In the genomic region with DNA sequence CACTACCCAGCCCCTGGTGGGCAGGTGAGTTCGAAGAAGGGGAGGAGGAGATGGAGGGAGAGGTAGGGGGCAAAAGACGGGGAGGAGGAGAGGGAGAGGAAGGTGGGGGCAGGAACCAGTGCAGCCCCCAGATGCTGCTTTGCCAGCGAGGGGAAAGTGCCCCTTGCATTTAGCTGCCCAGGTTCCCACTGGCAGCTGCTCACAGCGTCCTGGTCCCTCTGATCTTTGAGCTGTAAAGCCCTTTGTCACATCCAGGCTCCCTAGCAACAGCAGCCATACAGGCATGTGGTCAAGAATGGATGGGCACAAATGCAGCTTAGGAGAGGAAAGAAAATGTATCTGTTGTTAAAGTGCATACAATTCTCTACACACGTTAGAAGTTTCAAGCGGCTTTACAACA, we compare ENCODE assay signal across 25 cellular contexts.
DNase-seq lines count a peak whose midpoint lies in the region; ATAC-seq and TF ChIP-seq lines count a peak whose summit lies in the region.
"Had no signal": no experiment of that assay in that cellular context is flagged by ENCODE, and none has a peak within 500 bp of the region (broad histone marks: within the 10 kb centered on the region; RNA-seq: fewer than 3 reads in every experiment).

No MANE protein-coding gene starts in this region.

- TF ChIP-seq CTCF in DND-41 (IDR thresholded peaks at IDR 0.05; ENCODE audit: borderline replicate concordance, extremely low read depth, low read length, poor library complexity, severe bottlenecking): no peak
- TF ChIP-seq CTCF in neural progenitor cell (IDR thresholded peaks at IDR 0.05): no peak

- no peaks in the 10 kb centered on the region for H3K27me3 ChIP-seq in DND-41 (ENCODE audit: insufficient read depth, low read length, poor library complexity)
- H3K27me3 ChIP-seq in neural progenitor cell: no peaks in the 10 kb centered on the region
- H3K27me3 ChIP-seq: upper lobe of left lung had no signal

- H3F3A ChIP-seq in neural progenitor cell (ENCODE audit: low read depth): no peaks in the 10 kb centered on the region

- H2AFZ ChIP-seq in DND-41 (ENCODE audit: low read depth, low read length) (no peak overlapping the region), neural progenitor cell (replicated peaks) (no peak overlapping the region)
- H2AFZ ChIP-seq: parathyroid adenoma had no signal

- peaks cover 52% of the 10 kb centered on the region for H3K4me1 Mint-ChIP-seq in activated CD4-positive, alpha-beta T cell treated with anti-CD3 and anti-CD28 coated beads, Interleukin-2, amount 10 ng/mL, durations not matched to agents 7 days and 5 days
- peaks cover 25% of the 10 kb centered on the region for H3K4me1 Mint-ChIP-seq in activated T-helper 17 cell treated with anti-CD3 and anti-CD28 coated beads, Interleukin-2, amount 50 U/mL, for 72 hours
- H3K4me1 Mint-ChIP-seq in neural progenitor cell: peaks cover 58% of the 10 kb centered on the region

- H3K27ac Mint-ChIP-seq in activated CD4-positive, alpha-beta T cell treated with anti-CD3 and anti-CD28 coated beads, Interleukin-2, amount 10 ng/mL, durations not matched to agents 7 days and 5 days: peak overlapping the region; percentile 96
- no peak overlapping the region for H3K27ac Mint-ChIP-seq in activated T-helper 17 cell treated with anti-CD3 and anti-CD28 coated beads, Interleukin-2, amount 50 U/mL, for 72 hours
- no peak overlapping the region for H3K27ac Mint-ChIP-seq in neural progenitor cell
- H3K27ac Mint-ChIP-seq: nephron had no signal

- DNase-seq in activated CD4-positive, alpha-beta T cell treated with anti-CD3 and anti-CD28 coated beads, Interleukin-2, amount 10 ng/mL, durations not matched to agents 7 days and 5 days: no peak
- no peak for DNase-seq in activated CD4-positive, alpha-beta T cell treated with anti-CD3 and anti-CD28 coated beads, Interleukin-2, amount 50 U/mL, for 4 hours
- DNase-seq in DND-41 (no peak), neural progenitor cell (ENCODE audit: low spot score) (peak; percentile 43), SHP77 treated with DMSO at 0.1 percent for 48 hours (lab: John Stamatoyannopoulos, UW) (no peak), NCI-H2081 treated with DMSO at 0.1 percent for 48 hours (lab: John Stamatoyannopoulos, UW) (no peak)
- DNase-seq: ACHN; Calu3; DMS79 treated with DMSO at 0.1 percent for 48 hours; effector CD8-positive, alpha-beta T cell; KG1; NCI-H1436 treated with DMSO at 0.1 percent for 48 hours; NCI-H510A; SIG-M5; stimulated activated CD4-positive, alpha-beta T cell treated with anti-CD3 and anti-CD28 coated beads, Interleukin-2, amount 100 ng/mL, for 24 hours; SW 1271; upper lobe of left lung had no signal

- H3K9ac ChIP-seq in DND-41 (ENCODE audit: low read depth, low read length) (no peak overlapping the region), neural progenitor cell (no peak overlapping the region)
- H3K9ac ChIP-seq: parathyroid adenoma had no signal

- H3K36me3 Mint-ChIP-seq in activated CD4-positive, alpha-beta T cell treated with anti-CD3 and anti-CD28 coated beads, Interleukin-2, amount 10 ng/mL, durations not matched to agents 7 days and 5 days (ENCODE audit: low read depth): peaks cover 2% of the 10 kb centered on the region
- no peaks in the 10 kb centered on the region for H3K36me3 Mint-ChIP-seq in activated T-helper 17 cell treated with anti-CD3 and anti-CD28 coated beads, Interleukin-2, amount 50 U/mL, for 72 hours (ENCODE audit: low read depth)
- peaks cover 3% of the 10 kb centered on the region for H3K36me3 Mint-ChIP-seq in neural progenitor cell

- H3K4me2 ChIP-seq in DND-41 (ENCODE audit: insufficient read depth, low read length) (no peak overlapping the region), neural progenitor cell (no peak overlapping the region)

- H4K20me1 ChIP-seq in DND-41 (ENCODE audit: insufficient read depth, low read length) (no peaks in the 10 kb centered on the region), neural progenitor cell (ENCODE audit: low read depth) (no peaks in the 10 kb centered on the region)

- H3K27ac ChIP-seq in DND-41 (ENCODE audit: low read length): peak overlapping the region; percentile 92
- H3K27ac ChIP-seq in neural progenitor cell: no peak overlapping the region
- H3K27ac ChIP-seq: parathyroid adenoma, upper lobe of left lung had no signal

- H3K36me3 ChIP-seq in DND-41 (ENCODE audit: insufficient read depth, low read length) (no peaks in the 10 kb centered on the region), neural progenitor cell (no peaks in the 10 kb centered on the region)
- H3K36me3 ChIP-seq: HAP-1, upper lobe of left lung had no signal

- H3K9me3 Mint-ChIP-seq in activated CD4-positive, alpha-beta T cell treated with anti-CD3 and anti-CD28 coated beads, Interleukin-2, amount 10 ng/mL, durations not matched to agents 7 days and 5 days: peaks cover 2% of the 10 kb centered on the region
- peaks cover 3% of the 10 kb centered on the region for H3K9me3 Mint-ChIP-seq in activated T-helper 17 cell treated with anti-CD3 and anti-CD28 coated beads, Interleukin-2, amount 50 U/mL, for 72 hours
- peaks cover 5% of the 10 kb centered on the region for H3K9me3 Mint-ChIP-seq in neural progenitor cell
- H3K9me3 Mint-ChIP-seq: activated naive CD4-positive, alpha-beta T cell treated with anti-CD3 and anti-CD28 coated beads for 36 hours; nephron had no signal

- no peaks in the 10 kb centered on the region for H3K27me3 Mint-ChIP-seq in activated CD4-positive, alpha-beta T cell treated with anti-CD3 and anti-CD28 coated beads, Interleukin-2, amount 10 ng/mL, durations not matched to agents 7 days and 5 days
- no peaks in the 10 kb centered on the region for H3K27me3 Mint-ChIP-seq in activated T-helper 17 cell treated with anti-CD3 and anti-CD28 coated beads, Interleukin-2, amount 50 U/mL, for 72 hours
- peaks cover 15% of the 10 kb centered on the region for H3K27me3 Mint-ChIP-seq in neural progenitor cell (ENCODE audit: insufficient read depth, low read depth)

- POLR2A ChIA-PET in activated CD4-positive, alpha-beta T cell treated with anti-CD3 and anti-CD28 coated beads, Interleukin-2, amount 10 ng/mL, durations not matched to agents 7 days and 5 days (lab: Charles Lee): no interaction called here

- H3K9me3 ChIP-seq in DND-41 (ENCODE audit: insufficient read depth, low read length, severe bottlenecking): peaks cover 3% of the 10 kb centered on the region
- no peaks in the 10 kb centered on the region for H3K9me3 ChIP-seq in neural progenitor cell (ENCODE audit: low read depth)
- H3K9me3 ChIP-seq: HAP-1, upper lobe of left lung had no signal

- no peaks in the 10 kb centered on the region for H3K79me2 ChIP-seq in DND-41 (ENCODE audit: insufficient read depth, low read length)
- H3K79me2 ChIP-seq in neural progenitor cell (ENCODE audit: low read depth): no peaks in the 10 kb centered on the region
- H3K79me2 ChIP-seq: parathyroid adenoma had no signal

- H3K4me3 Mint-ChIP-seq in activated CD4-positive, alpha-beta T cell treated with anti-CD3 and anti-CD28 coated beads, Interleukin-2, amount 10 ng/mL, durations not matched to agents 7 days and 5 days: no peak overlapping the region
- H3K4me3 Mint-ChIP-seq in activated T-helper 17 cell treated with anti-CD3 and anti-CD28 coated beads, Interleukin-2, amount 50 U/mL, for 72 hours: peak overlapping the region; percentile 71
- no peak overlapping the region for H3K4me3 Mint-ChIP-seq in neural progenitor cell
- H3K4me3 Mint-ChIP-seq: activated naive CD4-positive, alpha-beta T cell treated with anti-CD3 and anti-CD28 coated beads for 36 hours; nephron had no signal

- CTCF ChIA-PET in activated CD4-positive, alpha-beta T cell treated with anti-CD3 and anti-CD28 coated beads, Interleukin-2, amount 10 ng/mL, durations not matched to agents 7 days and 5 days (lab: Charles Lee): interaction anchor here (0.7 to 1.2 kb wide), 2 partner anchors 10 to 788 kb away, joined by 3 to 4 read pairs; no protein-coding TSS in a partner anchor

- H3K4me1 ChIP-seq in DND-41 (ENCODE audit: insufficient read depth, low read length): peaks cover 47% of the 10 kb centered on the region
- H3K4me1 ChIP-seq in neural progenitor cell: peaks cover 15% of the 10 kb centered on the region
- H3K4me1 ChIP-seq: HAP-1, parathyroid adenoma had no signal

- H3K4me3 ChIP-seq in DND-41 (ENCODE audit: low read depth in 1 of 2, low read length in 2 of 2) (no peak overlapping the region), neural progenitor cell (no peak overlapping the region)
- H3K4me3 ChIP-seq: HAP-1, upper lobe of left lung had no signal

- ATAC-seq in DND-41 (ENCODE audit: insufficient read depth, low read depth): no peak
- no peak for ATAC-seq in activated T-helper 17 cell treated with anti-CD3 and anti-CD28 coated beads, Interleukin-2, amount 50 U/mL, for 72 hours (replicated peaks)
- ATAC-seq in HG03442 (IDR thresholded peaks at IDR 0.05; ENCODE audit: unreplicated experiment): no peak
- ATAC-seq: activated CD4-positive, CD25-positive, alpha-beta regulatory T cell treated with anti-CD3 and anti-CD28 coated beads, Interleukin-2, amount 50 U/mL, for 24 hours; Panc1 had no signal
